8 cellular contexts compared by ENCODE assay signal in the genomic region with DNA sequence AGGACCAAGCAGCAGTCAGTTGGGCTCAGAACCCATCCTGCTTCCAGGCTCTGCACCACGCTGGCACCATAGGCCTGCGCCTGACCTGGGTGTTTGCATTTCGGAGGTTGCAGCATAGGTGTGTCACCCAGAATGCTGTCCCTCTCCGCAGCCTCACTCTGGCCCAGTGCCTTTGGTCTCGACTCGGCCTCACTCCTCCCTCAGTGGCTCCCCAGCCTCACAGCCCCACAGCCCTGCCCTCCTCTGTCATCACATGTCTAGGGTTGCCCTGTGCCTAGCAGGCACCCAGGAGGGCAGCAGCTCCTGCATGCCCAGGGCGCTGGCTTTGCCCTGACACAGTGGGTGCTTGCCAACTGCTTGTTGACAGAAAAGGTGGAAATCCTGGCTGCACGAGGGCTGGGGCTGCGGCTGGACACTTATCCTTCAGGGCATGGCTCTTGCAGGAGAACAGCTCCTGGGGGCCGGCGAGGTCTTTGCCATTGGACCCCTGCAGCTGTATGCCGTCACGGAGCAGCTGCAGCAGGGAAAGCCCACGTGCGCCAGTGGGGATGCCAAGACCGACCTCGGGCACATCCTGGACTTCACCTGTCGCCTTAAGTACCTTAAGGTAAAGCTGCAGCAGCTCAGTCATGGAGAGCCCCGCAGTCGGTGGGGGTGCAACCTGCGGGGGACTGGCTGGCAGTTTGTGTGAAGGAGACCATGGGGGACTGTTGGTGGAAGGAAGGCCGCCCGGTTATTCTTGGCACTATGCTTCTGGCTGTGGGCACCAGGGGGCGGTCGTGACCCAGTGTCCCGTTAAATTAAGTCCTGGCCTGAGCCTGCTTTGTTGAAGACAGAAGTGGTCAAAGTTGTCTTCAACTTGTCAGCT. TPM values are rescaled to one million over a fixed set of nuclear protein-coding genes. Genes with fewer than 3 reads are reported as not detected.
DNase-seq lines count a peak whose midpoint lies in the region; ATAC-seq, FAIRE-seq and TF ChIP-seq lines count a peak whose summit lies in the region.

No MANE protein-coding gene starts in this region.

- H3K4me1 Mint-ChIP-seq in CD8-positive, alpha-beta T cell (ENCODE audit: low read depth), result peaks cover 6% of the 10 kb centered on the region
- no peaks in the 10 kb centered on the region for H3K4me1 Mint-ChIP-seq in activated T-cell treated with anti-CD3 and anti-CD28 coated beads, Interleukin-2, amount 50 U/mL, for 72 hours (ENCODE audit: low read depth)

- H3K27me3 ChIP-seq in CD8-positive, alpha-beta T cell (ENCODE audit: insufficient read depth, low read length), result no peaks in the 10 kb centered on the region
- H3K27me3 ChIP-seq in left ventricle myocardium inferior (ENCODE audit: low read depth), result no peaks in the 10 kb centered on the region

- CTCF ChIA-PET in CD8-positive, alpha-beta T cell (lab: Charles Lee), result interaction anchor here (0.8 to 1.9 kb wide), 6 partner anchors 9 to 100 kb away, joined by 3 to 7 read pairs (median 4); partner anchors contain the start of gene STAB1

- no peak for TF ChIP-seq EP300 in Ishikawa (IDR thresholded peaks at IDR 0.05; ENCODE audit: borderline replicate concordance)

- TF ChIP-seq CTCF in CD8-positive, alpha-beta T cell (IDR thresholded peaks at IDR 0.05), result peak; percentile 34
- TF ChIP-seq CTCF in left ventricle myocardium inferior (IDR thresholded peaks at IDR 0.05; ENCODE audit: borderline replicate concordance), result peak; percentile 86

- H3K27me3 Mint-ChIP-seq in CD8-positive, alpha-beta T cell (ENCODE audit: low read depth), result no peaks in the 10 kb centered on the region
- no peaks in the 10 kb centered on the region for H3K27me3 Mint-ChIP-seq in activated T-cell treated with anti-CD3 and anti-CD28 coated beads, Interleukin-2, amount 50 U/mL, for 72 hours (ENCODE audit: low read depth)

- H3K36me3 Mint-ChIP-seq in CD8-positive, alpha-beta T cell, result peaks cover 73% of the 10 kb centered on the region
- peaks cover 0 to 4% of the 10 kb centered on the region in 2 donors for H3K36me3 Mint-ChIP-seq in activated T-cell treated with anti-CD3 and anti-CD28 coated beads, Interleukin-2, amount 50 U/mL, for 72 hours (ENCODE audit: insufficient read depth in 2 of 2)

- peak; percentile 41 for TF ChIP-seq RAD21 in Ishikawa (IDR thresholded peaks at IDR 0.05; ENCODE audit: low read depth)

- H3K27ac ChIP-seq in CD8-positive, alpha-beta T cell (ENCODE audit: low read depth, low read length), result no peak overlapping the region
- H3K27ac ChIP-seq in left ventricle myocardium inferior (replicated peaks), result peak overlapping the region; percentile 75

- peak in 2 of 7 experiments; percentile 26 to 27 for DNase-seq in CD8-positive, alpha-beta T cell
- peak; percentile 24 to 40 for DNase-seq in activated T-cell treated with anti-CD3 and anti-CD28 coated beads, Interleukin-2, amount 50 U/mL, for 72 hours
- DNase-seq in left ventricle myocardium inferior (peak; percentile 82), retina (peak; percentile 53), GM19240 (ENCODE audit: insufficient read length, low spot score) (no peak), GM19239 (ENCODE audit: insufficient read length, low spot score) (no peak)

- H3K9me3 ChIP-seq in CD8-positive, alpha-beta T cell (ENCODE audit: low read length), result no peaks in the 10 kb centered on the region
- no peaks in the 10 kb centered on the region for H3K9me3 ChIP-seq in left ventricle myocardium inferior (replicated peaks)

- peaks cover 47% of the 10 kb centered on the region for H3K36me3 ChIP-seq in CD8-positive, alpha-beta T cell (ENCODE audit: insufficient read depth, low read length)
- H3K36me3 ChIP-seq in left ventricle myocardium inferior, result peaks cover 56% of the 10 kb centered on the region

- no peaks in the 10 kb centered on the region for H3K9me3 Mint-ChIP-seq in CD8-positive, alpha-beta T cell
- no peaks in the 10 kb centered on the region for H3K9me3 Mint-ChIP-seq in activated T-cell treated with anti-CD3 and anti-CD28 coated beads, Interleukin-2, amount 50 U/mL, for 72 hours

- no peak overlapping the region for H3K4me3 ChIP-seq in CD8-positive, alpha-beta T cell (ENCODE audit: low read depth, low read length)
- H3K4me3 ChIP-seq in left ventricle myocardium inferior, result peak overlapping the region; percentile 12

- POLR2A ChIA-PET in CD8-positive, alpha-beta T cell (lab: Charles Lee), result no interaction called here

- H3K4me1 ChIP-seq in CD8-positive, alpha-beta T cell (ENCODE audit: insufficient read depth, low read length), result no peaks in the 10 kb centered on the region
- H3K4me1 ChIP-seq in left ventricle myocardium inferior, result peaks cover 59% of the 10 kb centered on the region

- intact Hi-C loops in CD8-positive, alpha-beta T cell (cut with DNase I, micrococcal nuclease), result no loop called here
- intact Hi-C loops in left ventricle myocardium inferior (cut with micrococcal nuclease), result loop anchor here (10.0 kb wide), 1 partner anchor 73 kb away; no protein-coding TSS in a partner anchor

- H3K27ac Mint-ChIP-seq in CD8-positive, alpha-beta T cell, result no peak overlapping the region
- no peak overlapping the region for H3K27ac Mint-ChIP-seq in activated T-cell treated with anti-CD3 and anti-CD28 coated beads, Interleukin-2, amount 50 U/mL, for 72 hours

- ATAC-seq in CD8-positive, alpha-beta T cell, result no peak
- ATAC-seq in activated T-cell treated with anti-CD3 and anti-CD28 coated beads, Interleukin-2, amount 50 U/mL, for 72 hours (replicated peaks in 1 of 2), result peak; percentile 36 to 50
- no peak for ATAC-seq in HG02642 (IDR thresholded peaks at IDR 0.05; ENCODE audit: poor library complexity, unreplicated experiment)

- H3K4me3 Mint-ChIP-seq in CD8-positive, alpha-beta T cell, result no peak overlapping the region
- H3K4me3 Mint-ChIP-seq in activated T-cell treated with anti-CD3 and anti-CD28 coated beads, Interleukin-2, amount 50 U/mL, for 72 hours, result no peak overlapping the region

- no peak for FAIRE-seq in GM19239 (lab: Jason Lieb, UNC)

TF ChIP-seq in Ishikawa, 13 proteins besides CTCF, POLR2A, EP300 and RAD21:
- TF ChIP-seq CEBPB (IDR thresholded peaks at IDR 0.05), result no peak
- TF ChIP-seq FOXM1 (IDR thresholded peaks at IDR 0.05; ENCODE audit: borderline replicate concordance, low read depth), result no peak
- TF ChIP-seq EGR1 (IDR thresholded peaks at IDR 0.05), result no peak
- TF ChIP-seq, protein P1, sequence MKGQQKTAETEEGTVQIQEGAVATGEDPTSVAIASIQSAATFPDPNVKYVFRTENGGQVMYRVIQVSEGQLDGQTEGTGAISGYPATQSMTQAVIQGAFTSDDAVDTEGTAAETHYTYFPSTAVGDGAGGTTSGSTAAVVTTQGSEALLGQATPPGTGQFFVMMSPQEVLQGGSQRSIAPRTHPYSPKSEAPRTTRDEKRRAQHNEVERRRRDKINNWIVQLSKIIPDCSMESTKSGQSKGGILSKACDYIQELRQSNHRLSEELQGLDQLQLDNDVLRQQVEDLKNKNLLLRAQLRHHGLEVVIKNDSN (IDR thresholded peaks at IDR 0.05), result no peak
- no peak for TF ChIP-seq TEAD4 (IDR thresholded peaks at IDR 0.05)
- no peak for TF ChIP-seq ZBTB7A (IDR thresholded peaks at IDR 0.05; ENCODE audit: low read depth)
- TF ChIP-seq, protein P2, sequence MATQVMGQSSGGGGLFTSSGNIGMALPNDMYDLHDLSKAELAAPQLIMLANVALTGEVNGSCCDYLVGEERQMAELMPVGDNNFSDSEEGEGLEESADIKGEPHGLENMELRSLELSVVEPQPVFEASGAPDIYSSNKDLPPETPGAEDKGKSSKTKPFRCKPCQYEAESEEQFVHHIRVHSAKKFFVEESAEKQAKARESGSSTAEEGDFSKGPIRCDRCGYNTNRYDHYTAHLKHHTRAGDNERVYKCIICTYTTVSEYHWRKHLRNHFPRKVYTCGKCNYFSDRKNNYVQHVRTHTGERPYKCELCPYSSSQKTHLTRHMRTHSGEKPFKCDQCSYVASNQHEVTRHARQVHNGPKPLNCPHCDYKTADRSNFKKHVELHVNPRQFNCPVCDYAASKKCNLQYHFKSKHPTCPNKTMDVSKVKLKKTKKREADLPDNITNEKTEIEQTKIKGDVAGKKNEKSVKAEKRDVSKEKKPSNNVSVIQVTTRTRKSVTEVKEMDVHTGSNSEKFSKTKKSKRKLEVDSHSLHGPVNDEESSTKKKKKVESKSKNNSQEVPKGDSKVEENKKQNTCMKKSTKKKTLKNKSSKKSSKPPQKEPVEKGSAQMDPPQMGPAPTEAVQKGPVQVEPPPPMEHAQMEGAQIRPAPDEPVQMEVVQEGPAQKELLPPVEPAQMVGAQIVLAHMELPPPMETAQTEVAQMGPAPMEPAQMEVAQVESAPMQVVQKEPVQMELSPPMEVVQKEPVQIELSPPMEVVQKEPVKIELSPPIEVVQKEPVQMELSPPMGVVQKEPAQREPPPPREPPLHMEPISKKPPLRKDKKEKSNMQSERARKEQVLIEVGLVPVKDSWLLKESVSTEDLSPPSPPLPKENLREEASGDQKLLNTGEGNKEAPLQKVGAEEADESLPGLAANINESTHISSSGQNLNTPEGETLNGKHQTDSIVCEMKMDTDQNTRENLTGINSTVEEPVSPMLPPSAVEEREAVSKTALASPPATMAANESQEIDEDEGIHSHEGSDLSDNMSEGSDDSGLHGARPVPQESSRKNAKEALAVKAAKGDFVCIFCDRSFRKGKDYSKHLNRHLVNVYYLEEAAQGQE (IDR thresholded peaks at IDR 0.05; ENCODE audit: low read depth), result no peak
- no peak for TF ChIP-seq TAF1 (IDR thresholded peaks at IDR 0.05; ENCODE audit: low read depth)
- no peak for TF ChIP-seq NFIC (IDR thresholded peaks at IDR 0.05)
- TF ChIP-seq CREB1 (IDR thresholded peaks at IDR 0.05; ENCODE audit: low read depth), result no peak
- TF ChIP-seq TCF12 (IDR thresholded peaks at IDR 0.05; ENCODE audit: low read depth), result no peak
- TF ChIP-seq YY1 (IDR thresholded peaks at IDR 0.05; ENCODE audit: low read depth), result no peak
- TF ChIP-seq, protein P3, sequence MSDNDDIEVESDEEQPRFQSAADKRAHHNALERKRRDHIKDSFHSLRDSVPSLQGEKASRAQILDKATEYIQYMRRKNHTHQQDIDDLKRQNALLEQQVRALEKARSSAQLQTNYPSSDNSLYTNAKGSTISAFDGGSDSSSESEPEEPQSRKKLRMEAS (IDR thresholded peaks at IDR 0.05), result no peak
TF ChIP-seq in Ishikawa: peak in this region for 0.

RNA-seq across cellular contexts. Expression of gene NISCH, which starts 16.2 kb away (rescaled TPM):
- total RNA-seq in CD8-positive, alpha-beta T cell, result 100 to 1,000 TPM; 150 to 163 TPM
- 10 to 100 TPM; 80.2 to 81.7 TPM for total RNA-seq in activated T-cell treated with anti-CD3 and anti-CD28 coated beads, Interleukin-2, amount 50 U/mL, for 72 hours
- 44.3 TPM for total RNA-seq in left ventricle myocardium inferior

RNA-seq across cellular contexts. Expression of gene TNNC1, which starts 17.8 kb away (rescaled TPM):
- 1 to 10 TPM; 3.8 to 4.3 TPM for total RNA-seq in CD8-positive, alpha-beta T cell
- total RNA-seq in activated T-cell treated with anti-CD3 and anti-CD28 coated beads, Interleukin-2, amount 50 U/mL, for 72 hours, result 10 to 100 TPM; 10.8 to 14.4 TPM
- total RNA-seq in left ventricle myocardium inferior, result 8,962 TPM

RNA-seq across cellular contexts. Expression of gene STAB1, which starts 23.5 kb away (rescaled TPM):
- total RNA-seq in CD8-positive, alpha-beta T cell, result under 1 TPM; 0.33 to 0.46 TPM
- total RNA-seq in activated T-cell treated with anti-CD3 and anti-CD28 coated beads, Interleukin-2, amount 50 U/mL, for 72 hours, result under 1 TPM; 0.12 to 0.19 TPM
- total RNA-seq in left ventricle myocardium inferior, result 67.2 TPM

RNA-seq across cellular contexts. Expression of gene SEMA3G, which starts 26.7 kb away (rescaled TPM):
- under 1 TPM in 1 of 2 experiments, not detected in 1; 0.05 TPM for total RNA-seq in CD8-positive, alpha-beta T cell
- under 1 TPM; 0.16 to 0.36 TPM for total RNA-seq in activated T-cell treated with anti-CD3 and anti-CD28 coated beads, Interleukin-2, amount 50 U/mL, for 72 hours
- 9.2 TPM for total RNA-seq in left ventricle myocardium inferior

Comparison
In these comparisons a context has a peak if more than half of its experiments do, and no peak if none do; other contexts are left out.
1. ATAC-seq: peak in activated T-cell treated with anti-CD3 and anti-CD28 coated beads, Interleukin-2, amount 50 U/mL, for 72 hours (2 of 2); none in CD8-positive, alpha-beta T cell (single experiment) and HG02642 (single experiment).
2. DNase-seq: peak in activated T-cell treated with anti-CD3 and anti-CD28 coated beads, Interleukin-2, amount 50 U/mL, for 72 hours (2 of 2), left ventricle myocardium inferior (single experiment) and retina (single experiment); none in GM19240 (single experiment) and GM19239 (single experiment).
3. RNA of gene TNNC1, which starts 17.8 kb away (total RNA-seq): 8,962 TPM in left ventricle myocardium inferior (single experiment); 10.8 to 14.4 TPM in activated T-cell treated with anti-CD3 and anti-CD28 coated beads, Interleukin-2, amount 50 U/mL, for 72 hours and 3.8 to 4.3 TPM in CD8-positive, alpha-beta T cell; every median in the first group is over 100 times any median in the second.
4. RNA of gene STAB1, which starts 23.5 kb away (total RNA-seq): 67.2 TPM in left ventricle myocardium inferior (single experiment); 0.33 to 0.46 TPM in CD8-positive, alpha-beta T cell and 0.12 to 0.19 TPM in activated T-cell treated with anti-CD3 and anti-CD28 coated beads, Interleukin-2, amount 50 U/mL, for 72 hours; every median in the first group is over 10 times any median in the second.